ENCODE assay signal across 27 cellular contexts in the genomic region with DNA sequence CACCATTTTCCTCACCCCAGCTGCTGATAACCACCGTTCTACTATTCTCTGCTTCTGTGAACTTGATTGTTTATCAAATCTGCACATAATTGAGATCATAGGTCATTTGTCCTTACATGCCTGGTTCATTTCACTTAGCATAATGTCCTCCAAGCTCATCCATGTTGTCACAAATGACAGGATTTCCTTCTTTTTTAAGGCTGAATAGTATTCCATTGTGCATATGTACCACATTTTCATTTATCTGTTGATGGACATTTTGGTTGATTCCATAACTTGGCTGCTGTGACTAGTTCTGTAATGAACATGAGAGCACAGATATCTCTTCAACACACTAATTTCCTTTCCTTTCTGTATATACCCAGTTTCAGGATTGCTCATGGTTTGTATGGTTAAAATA.
"Had no signal": no experiment of that assay in that cellular context is flagged by ENCODE, and none has a peak within 500 bp of the region (broad histone marks: within the 10 kb centered on the region; RNA-seq: fewer than 3 reads in every experiment).

No MANE protein-coding gene starts in this region.

- FAIRE-seq: TTC549 had no signal

- H3K27me3 ChIP-seq: brain microvascular endothelial cell, Peyer's patch, SJSA1 had no signal

- DNase-seq: activated CD4-positive, alpha-beta T cell treated with anti-CD3 and anti-CD28 coated beads, Interleukin-2, amount 50 U/mL, for 4 hours; activated CD8-positive, alpha-beta T cell treated with anti-CD3 and anti-CD28 coated beads for 36 hours; activated effector memory CD4-positive, alpha-beta T cell treated with anti-CD3 and anti-CD28 coated beads, Interleukin-2, amount 50 U/mL, for 16 hours; activated naive CD4-positive, alpha-beta T cell; activated naive CD4-positive, alpha-beta T cell treated with anti-CD3 and anti-CD28 coated beads, Interleukin-2, amount 50 U/mL, for 16 hours; activated naive CD8-positive, alpha-beta T cell treated with anti-CD3 and anti-CD28 coated beads for 36 hours; activated T-cell treated with anti-CD3 and anti-CD28 coated beads for 4 hours; activated T-cell treated with anti-CD3 and anti-CD28 coated beads, Interleukin-2, amount 50 U/mL, for 48 hours; amniotic stem cell; aorta; brain microvascular endothelial cell; central memory CD4-positive, alpha-beta T cell; Karpas-422; NCI-H1105; NCI-H1417 treated with DMSO at 0.1 percent for 48 hours; NCI-H187 treated with DMSO at 0.1 percent for 48 hours; NCI-H2081; NCI-H2171 treated with DMSO at 0.1 percent for 48 hours; NCI-H2227 treated with DMSO at 0.1 percent for 48 hours; NCI-H446; NCI-H524; NCI-H69; Peyer's patch; RPMI8226; SHP77 treated with DMSO at 0.1 percent for 48 hours had no signal

- H3K4me3 ChIP-seq: Peyer's patch, SJSA1 had no signal

- H3K36me3 ChIP-seq: brain microvascular endothelial cell, Peyer's patch, SJSA1 had no signal

- H3K27ac ChIP-seq: brain microvascular endothelial cell, Peyer's patch, SJSA1 had no signal

- ATAC-seq: activated CD8-positive, alpha-beta T cell treated with anti-CD3 and anti-CD28 coated beads for 36 hours had no signal

- H3K9me3 ChIP-seq: Peyer's patch, SJSA1 had no signal

- H3K4me1 ChIP-seq: Peyer's patch, SJSA1 had no signal
